In the genomic region with DNA sequence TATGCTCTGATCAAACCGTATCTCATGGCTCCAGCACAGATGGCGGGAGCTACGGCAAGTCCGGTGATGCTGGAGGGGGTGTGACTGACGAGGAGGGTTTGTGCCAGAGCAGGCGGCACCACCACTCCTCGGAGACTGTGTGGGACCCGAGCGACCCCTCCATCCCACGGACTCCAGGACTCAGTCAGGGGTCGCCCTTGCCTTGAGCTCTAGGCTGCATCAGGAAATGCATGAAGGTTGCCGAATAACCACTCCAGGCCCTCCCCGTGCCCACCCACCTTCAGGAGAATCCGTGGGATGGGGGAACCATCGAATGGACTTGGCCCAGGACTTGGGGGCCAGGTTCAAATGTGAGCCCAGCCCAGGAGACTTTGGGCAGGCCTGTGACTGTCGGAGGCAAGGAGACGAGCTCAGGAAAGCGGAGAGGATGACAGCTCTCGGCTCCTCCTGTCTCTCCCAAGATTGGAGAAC, we compare ENCODE assay signal across 30 cellular contexts.
"Had no signal": no experiment of that assay in that cellular context is flagged by ENCODE, and none has a peak within 500 bp of the region (broad histone marks: within the 10 kb centered on the region; RNA-seq: fewer than 3 reads in every experiment).

No MANE protein-coding gene starts in this region.

- H3K4me3 ChIP-seq: adrenal gland, body of pancreas, breast epithelium had no signal

- ATAC-seq: activated CD8-positive, alpha-beta T cell treated with anti-CD3 and anti-CD28 coated beads for 36 hours; activated naive CD4-positive, alpha-beta T cell treated with anti-CD3 and anti-CD28 coated beads, Interleukin-2, amount 50 U/mL, for 72 hours; activated T-cell treated with anti-CD3 and anti-CD28 coated beads, Interleukin-2, amount 50 U/mL, for 4 hours; activated T-cell treated with anti-CD3 and anti-CD28 coated beads, Interleukin-2, amount 50 U/mL, for 72 hours; activated T-helper 17 cell treated with anti-CD3 and anti-CD28 coated beads, Interleukin-2, amount 50 U/mL, for 72 hours; body of pancreas had no signal

- H3K9me3 ChIP-seq: adrenal gland, body of pancreas, breast epithelium had no signal

- H3K36me3 ChIP-seq: adrenal gland, brain microvascular endothelial cell, breast epithelium had no signal

- H3K27me3 ChIP-seq: adrenal gland, body of pancreas, brain microvascular endothelial cell, breast epithelium had no signal

- H3K4me1 ChIP-seq: adrenal gland, body of pancreas, breast epithelium had no signal

- DNase-seq: activated B cell treated with CpG ODN at 0.5 μM for 24 hours; activated CD4-positive, alpha-beta memory T cell treated with anti-CD3 and anti-CD28 coated beads for 36 hours; activated CD4-positive, alpha-beta T cell treated with anti-CD3 and anti-CD28 coated beads for 4 hours; activated CD4-positive, alpha-beta T cell treated with anti-CD3 and anti-CD28 coated beads, Interleukin-2, amount 10 ng/mL, durations not matched to agents 24 days and 14 days; activated CD4-positive, alpha-beta T cell treated with anti-CD3 and anti-CD28 coated beads, Interleukin-2, amount 50 U/mL, for 1 hour; activated CD4-positive, alpha-beta T cell treated with anti-CD3 and anti-CD28 coated beads, Interleukin-2, amount 50 U/mL, for 4 hours; activated CD4-positive, CD25-positive, alpha-beta regulatory T cell treated with anti-CD3 and anti-CD28 coated beads, Interleukin-2, amount 50 U/mL, for 72 hours; activated CD8-positive, alpha-beta memory T cell treated with anti-CD3 and anti-CD28 coated beads, Interleukin-2, amount 50 U/mL, for 4 hours; activated CD8-positive, alpha-beta T cell treated with anti-CD3 and anti-CD28 coated beads for 36 hours; activated effector memory CD4-positive, alpha-beta T cell treated with anti-CD3 and anti-CD28 coated beads, Interleukin-2, amount 50 U/mL, for 16 hours; activated gamma-delta T cell treated with Interleukin-2 at 50 U/mL for 16 hours; activated naive CD4-positive, alpha-beta T cell; activated naive CD4-positive, alpha-beta T cell treated with anti-CD3 and anti-CD28 coated beads for 36 hours; activated naive CD4-positive, alpha-beta T cell treated with anti-CD3 and anti-CD28 coated beads, Interleukin-2, amount 50 U/mL, for 16 hours; activated naive CD8-positive, alpha-beta T cell treated with anti-CD3 and anti-CD28 coated beads for 36 hours; activated T-cell treated with anti-CD3 and anti-CD28 coated beads for 4 hours; activated T-cell treated with anti-CD3 and anti-CD28 coated beads, Interleukin-2, amount 50 U/mL, for 1 hour; activated T-cell treated with anti-CD3 and anti-CD28 coated beads, Interleukin-2, amount 50 U/mL, for 4 hours; activated T-cell treated with anti-CD3 and anti-CD28 coated beads, Interleukin-2, amount 50 U/mL, for 72 hours; adrenal gland; amniotic stem cell; body of pancreas; brain microvascular endothelial cell; central memory CD4-positive, alpha-beta T cell; T-helper 2 cell; T-helper 9 cell had no signal

- H3K27ac ChIP-seq: adrenal gland, body of pancreas, brain microvascular endothelial cell, breast epithelium, VCaP had no signal
